1 cellular context compared by ENCODE assay signal in genomic region chr4:152663203-152664066, GRCh38.
TF ChIP-seq lines count a peak whose summit lies in the region.

No MANE protein-coding gene starts in this region.

TF ChIP-seq in GM12878, 131 proteins besides CTCF, POLR2A, EP300 and RAD21 (continued from another document and continues in another):
- TF ChIP-seq ZBTB40 (IDR thresholded peaks at IDR 0.05; ENCODE audit: borderline replicate concordance) (0 out of 2 replicates have a peak, but pooled peaks have one; percentile 12), ZNF207 (IDR thresholded peaks at IDR 0.05; ENCODE audit: borderline replicate concordance) (no peak), NR2C1 (IDR thresholded peaks at IDR 0.05) (peak; percentile 48; the same call in 1 of the 2 replicates), EZH2 (IDR thresholded peaks at IDR 0.05; ENCODE audit: borderline replicate concordance, control insufficient read depth, low read depth, low read length) (no peak), EED (IDR thresholded peaks at IDR 0.05; ENCODE audit: low read depth) (peak; percentile 63; the same call in 1 of the 2 replicates), HCFC1 (IDR thresholded peaks at IDR 0.05; ENCODE audit: low read length) (no peak), YY1 (IDR thresholded peaks at IDR 0.05; ENCODE audit: low read depth, low read length) (no peak), NR2F1 (conservative IDR thresholded peaks at IDR 0.05) (peak; percentile 92), SMC3 (IDR thresholded peaks at IDR 0.05; ENCODE audit: borderline replicate concordance, low read length) (no peak), NR2C2 (IDR thresholded peaks at IDR 0.05; ENCODE audit: borderline replicate concordance, control insufficient read depth, insufficient read length, low read depth) (no peak), ATF2 (IDR thresholded peaks at IDR 0.05; ENCODE audit: low read length) (peak; percentile 36; the same call in 1 of the 2 replicates), BHLHE40 (IDR thresholded peaks at IDR 0.05; ENCODE audit: borderline replicate concordance in 1 of 2, low read depth in 2 of 2, low read length in 1 of 2) (peak in 1 of 2 experiments; percentile 19; a peak in 1 of 4 replicates), HDGF (IDR thresholded peaks at IDR 0.05) (peak; percentile 83), E2F4 (IDR thresholded peaks at IDR 0.05; ENCODE audit: low read depth, low read length) (no peak), LARP7 (IDR thresholded peaks at IDR 0.05) (0 out of 2 replicates have a peak, but pooled peaks have one; percentile 22), ZSCAN29 (IDR thresholded peaks at IDR 0.05) (peak; percentile 21; the same call in 1 of the 2 replicates), ZBTB4 (CRISPR knock-in tag; IDR thresholded peaks at IDR 0.05) (no peak), FOXM1 (IDR thresholded peaks at IDR 0.05; ENCODE audit: low read depth, low read length) (peak; percentile 36; the same call in 1 of the 2 replicates), SPI1 (IDR thresholded peaks at IDR 0.05; ENCODE audit: borderline replicate concordance, insufficient read depth, low read depth, low read length) (peak; percentile 33; the same call in 1 of the 2 replicates), IKZF1 (conservative IDR thresholded peaks at IDR 0.05) (peak; percentile 66), ZNF687 (IDR thresholded peaks at IDR 0.05) (no peak), BACH1 (IDR thresholded peaks at IDR 0.05; ENCODE audit: borderline replicate concordance) (no peak), KLF5 (IDR thresholded peaks at IDR 0.05; ENCODE audit: partially characterized antibody) (no peak), RUNX3 (IDR thresholded peaks at IDR 0.05; ENCODE audit: low read length) (peak; percentile 93), NFYA (IDR thresholded peaks at IDR 0.05; ENCODE audit: borderline replicate concordance, low read depth, low read length) (no peak), MEF2B (IDR thresholded peaks at IDR 0.05; ENCODE audit: partially characterized antibody, poor library complexity, severe bottlenecking) (peak; percentile 58), ZBTB33 (IDR thresholded peaks at IDR 0.05) (peak; percentile 72; the same call in 1 of the 2 replicates), PAX5 (IDR thresholded peaks at IDR 0.05; ENCODE audit: borderline replicate concordance, low read depth, low read length) (peak; percentile 71; the same call in 1 of the 2 replicates), SRF (IDR thresholded peaks at IDR 0.05; ENCODE audit: low read depth in 2 of 2, low read length in 2 of 2) (peak; percentile 42 to 90), MXI1 (IDR thresholded peaks at IDR 0.05; ENCODE audit: low read depth, low read length) (no peak), MEF2A (IDR thresholded peaks at IDR 0.05; ENCODE audit: insufficient read depth, low read depth, low read length) (peak; percentile 29; the same call in 1 of the 2 replicates), ZZZ3 (IDR thresholded peaks at IDR 0.05; ENCODE audit: control insufficient read depth, insufficient read length, low read depth) (no peak), PBX3 (IDR thresholded peaks at IDR 0.05; ENCODE audit: insufficient replicate concordance, low read depth, low read length) (no peak), CBX5 (IDR thresholded peaks at IDR 0.05; ENCODE audit: low read depth) (0 out of 2 replicates have a peak, but pooled peaks have one; percentile 28), BCL3 (IDR thresholded peaks at IDR 0.05; ENCODE audit: borderline replicate concordance, insufficient read depth, low read depth, low read length, poor library complexity, severe bottlenecking) (no peak), MLLT1 (IDR thresholded peaks at IDR 0.05) (peak; percentile 53)
